ENCODE assay signal across 9 cellular contexts in genomic region chr3:47283596-47284364, GRCh38. TPM values are rescaled to one million over a fixed set of nuclear protein-coding genes. Genes with fewer than 3 reads are reported as not detected.
DNase-seq lines count a peak whose midpoint lies in the region; ATAC-seq, FAIRE-seq and TF ChIP-seq lines count a peak whose summit lies in the region.
"Had no signal": no experiment of that assay in that cellular context is flagged by ENCODE, and none has a peak within 500 bp of the region (broad histone marks: within the 10 kb centered on the region; RNA-seq: fewer than 3 reads in every experiment).

No MANE protein-coding gene starts in this region.

- peaks cover 20% of the 10 kb centered on the region for H3K23me2 ChIP-seq in H9 (ENCODE audit: insufficient read length, low read depth, low read length, poor library complexity, severe bottlenecking)

- H3K27me3 ChIP-seq in ACC112 (ENCODE audit: insufficient read depth, low read length): no peaks in the 10 kb centered on the region
- H3K27me3 ChIP-seq in H9 (ENCODE audit: insufficient read depth, low read length): no peaks in the 10 kb centered on the region
- no peaks in the 10 kb centered on the region for H3K27me3 ChIP-seq in endothelial cell of umbilical vein (ENCODE audit: control insufficient read depth in 2 of 2, insufficient read depth in 2 of 2, low read length in 2 of 2)
- H3K27me3 ChIP-seq in upper lobe of right lung: no peaks in the 10 kb centered on the region

- no peak overlapping the region for H3T11ph ChIP-seq in H9 (ENCODE audit: low read length)

- CTCF ChIA-PET in endothelial cell of umbilical vein (lab: Charles Lee): interaction anchor here (1.1 to 1.6 kb wide), 3 partner anchors 8 to 119 kb away, joined by 3 to 9 read pairs (median 8); no protein-coding TSS in a partner anchor

- peaks cover 0 to 2% of the 10 kb centered on the region in 2 experiments; a peak in 1 of 5 replicates for H3K9me3 Mint-ChIP-seq in H9
- no peaks in the 10 kb centered on the region for H3K9me3 Mint-ChIP-seq in naive thymus-derived CD8-positive, alpha-beta T cell

- H3K9me1 ChIP-seq in endothelial cell of umbilical vein (replicated peaks; ENCODE audit: control insufficient read depth, extremely low read depth, insufficient read depth, low read length): no peaks in the 10 kb centered on the region

- H3K4me1 ChIP-seq in ACC112 (ENCODE audit: control insufficient read depth, insufficient read depth, low read length, unreplicated experiment) (peaks cover 9% of the 10 kb centered on the region), H9 (ENCODE audit: insufficient read depth, low read length) (no peaks in the 10 kb centered on the region), endothelial cell of umbilical vein (ENCODE audit: control insufficient read depth, extremely low read depth, insufficient read depth, low read length) (peaks cover 7% of the 10 kb centered on the region), upper lobe of right lung (peaks cover 23% of the 10 kb centered on the region)

- H4K20me1 ChIP-seq in H9 (ENCODE audit: control insufficient read depth, insufficient read depth, insufficient read length) (no peaks in the 10 kb centered on the region), endothelial cell of umbilical vein (replicated peaks; ENCODE audit: control insufficient read depth, extremely low read depth, insufficient read depth, low read length) (no peaks in the 10 kb centered on the region)

- H3K36me3 Mint-ChIP-seq in H9 (ENCODE audit: insufficient read depth in 1 of 3, low read depth in 3 of 3): peaks cover 9 to 31% (median 13%) of the 10 kb centered on the region in 3 experiments; a peak in 6 of 7 replicates
- H3K36me3 Mint-ChIP-seq in naive thymus-derived CD8-positive, alpha-beta T cell: peaks cover 0 to 18% (median 0%) of the 10 kb centered on the region in 3 donors

- peaks cover 13 to 14% of the 10 kb centered on the region in 2 experiments; a peak in 3 of 4 replicates for H3K4me1 Mint-ChIP-seq in H9
- H3K4me1 Mint-ChIP-seq in naive thymus-derived CD8-positive, alpha-beta T cell: peaks cover 27 to 61% (median 53%) of the 10 kb centered on the region in 4 donors

- peaks cover 4% of the 10 kb centered on the region for H3K79me1 ChIP-seq in H9 (ENCODE audit: insufficient read depth, low read depth, low read length, poor library complexity, severe bottlenecking)

- H3K14ac ChIP-seq in H9 (ENCODE audit: insufficient read depth, low read length): no peak overlapping the region

- WGBS in H9 (ENCODE audit: extremely low coverage, insufficient read length, low lambda C conversion rate): no CpG with 5 or more reads among the region's 12 CpGs

- no peak overlapping the region for H2BK12ac ChIP-seq in H9 (ENCODE audit: insufficient read length, low read depth, low read length)

- no peak overlapping the region for H2BK15ac ChIP-seq in H9 (ENCODE audit: low read depth, low read length)

- H3K4me3 ChIP-seq in ACC112 (ENCODE audit: low read depth, low read length) (peak overlapping the region; percentile 87), endothelial cell of umbilical vein (replicated peaks in 1 of 3; ENCODE audit: insufficient read depth in 1 of 3, low read depth in 1 of 3, low read length in 3 of 3) (peak overlapping the region; percentile 63 to 93 (median 82)), upper lobe of right lung (peak overlapping the region; percentile 81)

- H3K9me3 ChIP-seq in H9 (ENCODE audit: control insufficient read depth, low read depth, low read length) (no peaks in the 10 kb centered on the region), endothelial cell of umbilical vein (replicated peaks; ENCODE audit: control insufficient read depth, insufficient read depth, low read length) (no peaks in the 10 kb centered on the region), upper lobe of right lung (no peaks in the 10 kb centered on the region)

- BruUV-seq in endothelial cell of umbilical vein (replicated peaks; lab: Mats Ljungman, UMichigan): TSS peak; percentile 46

- H3K9ac ChIP-seq in H9 (ENCODE audit: extremely low read depth, insufficient read length, low read length): peak overlapping the region; percentile 83
- H3K9ac ChIP-seq in endothelial cell of umbilical vein (replicated peaks; ENCODE audit: extremely low read depth, insufficient read depth, low read length): peak overlapping the region; percentile 81

- H3K27ac ChIP-seq in ACC112 (ENCODE audit: low read depth, low read length) (no peak overlapping the region), H9 (ENCODE audit: insufficient read length, low read depth, low read length) (no peak overlapping the region), endothelial cell of umbilical vein (ENCODE audit: insufficient read depth, low read depth, low read length) (peak overlapping the region; percentile 80), upper lobe of right lung (peak overlapping the region; percentile 96)

- H3K23ac ChIP-seq in H9 (ENCODE audit: insufficient read length, low read depth, low read length): no peak overlapping the region

- H3K79me2 ChIP-seq in ACC112 (ENCODE audit: control insufficient read depth, insufficient read depth, low read length, unreplicated experiment) (peaks cover 40% of the 10 kb centered on the region), H9 (ENCODE audit: insufficient read depth, low read length) (peaks cover 6% of the 10 kb centered on the region; the same call in 1 of the 2 replicates), endothelial cell of umbilical vein (ENCODE audit: control insufficient read depth, insufficient read depth, low read length) (peaks cover 68% of the 10 kb centered on the region)

- no peak overlapping the region for H2BK5ac ChIP-seq in H9 (ENCODE audit: insufficient read length, low read length)

- POLR2A ChIA-PET in endothelial cell of umbilical vein (lab: Charles Lee): no interaction called here
- POLR2A ChIA-PET in naive thymus-derived CD8-positive, alpha-beta T cell (lab: Charles Lee): interaction anchor here (0.7 to 3.5 kb wide), 5 partner anchors 22 to 1318 kb away, joined by 3 to 13 read pairs (median 3); partner anchors contain the start of gene SETD2

- intact Hi-C loops in endothelial cell of umbilical vein (cut with micrococcal nuclease): loop anchor here (2.0 to 5.0 kb wide), 2 partner anchors 33 to 99 kb away; partner anchors contain the start of gene PTPN23
- intact Hi-C loops in upper lobe of right lung (cut with DNase I): no loop called here

- no peak overlapping the region for H2BK120ac ChIP-seq in H9 (ENCODE audit: low read depth, low read length, poor library complexity, severe bottlenecking)

- H3K36me3 ChIP-seq in ACC112 (ENCODE audit: insufficient read depth, low read length) (no peaks in the 10 kb centered on the region), endothelial cell of umbilical vein (ENCODE audit: control insufficient read depth in 2 of 2, extremely low read depth in 1 of 2, insufficient read depth in 2 of 2, low read length in 2 of 2) (no peaks in the 10 kb centered on the region), upper lobe of right lung (peaks cover 15% of the 10 kb centered on the region)

- DNase-seq in H9 (peak; percentile 62), endothelial cell of umbilical vein (ENCODE audit: low read depth, low spot score) (no peak), upper lobe of right lung (no peak), putamen (ENCODE audit: low spot score) (no peak)
- peak; percentile 4 to 26 for DNase-seq in activated CD4-positive, alpha-beta T cell treated with anti-CD3 and anti-CD28 coated beads for 4 hours
- peak in 1 of 10 donors; percentile 18 for DNase-seq in naive thymus-derived CD8-positive, alpha-beta T cell
- DNase-seq: left cardiac atrium had no signal

- no peak overlapping the region for H4K5ac ChIP-seq in H9 (ENCODE audit: insufficient read length, low read depth, low read length)

- TF ChIP-seq CTCF in H9 (conservative IDR thresholded peaks at IDR 0.05): no peak
- no peak for TF ChIP-seq CTCF in endothelial cell of umbilical vein (IDR thresholded peaks at IDR 0.05; ENCODE audit: extremely low read depth in 1 of 2, insufficient read depth in 1 of 2, low read depth in 1 of 2, low read length in 2 of 2)
- TF ChIP-seq CTCF in upper lobe of right lung (IDR thresholded peaks at IDR 0.05): no peak

- TF ChIP-seq POLR2A in endothelial cell of umbilical vein (IDR thresholded peaks at IDR 0.05; ENCODE audit: low read depth, low read length): no peak

- FAIRE-seq in endothelial cell of umbilical vein (lab: Jason Lieb, UNC): peak; percentile 50

- peak overlapping the region; percentile 92 for H3K4me2 ChIP-seq in H9 (ENCODE audit: insufficient read depth, insufficient read length, low read length)
- peak overlapping the region; percentile 63 for H3K4me2 ChIP-seq in endothelial cell of umbilical vein (ENCODE audit: insufficient read depth, low read length)

- H3K27me3 Mint-ChIP-seq in H9 (ENCODE audit: low read depth): no peaks in the 10 kb centered on the region
- peaks cover 0 to 3% (median 0%) of the 10 kb centered on the region in 5 donors for H3K27me3 Mint-ChIP-seq in naive thymus-derived CD8-positive, alpha-beta T cell

- ATAC-seq in naive thymus-derived CD8-positive, alpha-beta T cell: no peak
- no peak for ATAC-seq in upper lobe of right lung
- no peak for ATAC-seq in GM19023 (IDR thresholded peaks at IDR 0.05; ENCODE audit: unreplicated experiment)

- no peak overlapping the region for H3K18ac ChIP-seq in H9 (ENCODE audit: insufficient read length, low read depth, low read length)

- H3K4me3 Mint-ChIP-seq in H9: peak overlapping the region; percentile 99 to 100
- peak overlapping the region; percentile 91 to 100 (median 98) for H3K4me3 Mint-ChIP-seq in naive thymus-derived CD8-positive, alpha-beta T cell

- dilution Hi-C loops in endothelial cell of umbilical vein (cut with MboI; ENCODE audit: extremely low pct_ligation_motif_present, low sequenced_read_pairs): no loop called here

- H3K56ac ChIP-seq in H9 (ENCODE audit: insufficient read length, low read depth, low read length): no peak overlapping the region

- H2BK20ac ChIP-seq in H9 (ENCODE audit: low read depth, low read length, poor library complexity, severe bottlenecking): no peak overlapping the region

- H4K8ac ChIP-seq in H9 (replicated peaks; ENCODE audit: insufficient read length, low read depth, low read length): no peak overlapping the region

- no peak overlapping the region for H3K4ac ChIP-seq in H9 (ENCODE audit: low read depth, low read length)

- H2AFZ ChIP-seq in ACC112 (ENCODE audit: low read length, unreplicated experiment) (peak overlapping the region; percentile 79), H9 (ENCODE audit: low read length) (no peak overlapping the region), endothelial cell of umbilical vein (ENCODE audit: low read depth, low read length) (peak overlapping the region; percentile 92)

- H2AK5ac ChIP-seq in H9 (ENCODE audit: insufficient read length, low read length): no peak overlapping the region

- peak overlapping the region; percentile 76 to 100 (median 98); a peak in 6 of 7 replicates for H3K27ac Mint-ChIP-seq in H9
- H3K27ac Mint-ChIP-seq in naive thymus-derived CD8-positive, alpha-beta T cell: peak overlapping the region; percentile 99 to 100 (median 99)

- no peak overlapping the region for H4K91ac ChIP-seq in H9 (ENCODE audit: insufficient read length, low read depth, low read length)

RNA-seq across cellular contexts. Expression of gene KLHL18, which starts 1.0 kb away (rescaled TPM):
- total RNA-seq in H9 (2021) (49.3 and 55.3 TPM in 2 replicates), endothelial cell of umbilical vein (43.4 and 47.2 TPM in 2 replicates), upper lobe of right lung (23.5 TPM)
- 51.6 and 58.1 TPM in 2 replicates for polyA plus RNA-seq in endothelial cell of umbilical vein
- 55.4 and 68.7 TPM in 2 replicates for polyA plus RNA-seq in endothelial cell of umbilical vein (2011; cell fraction: cytosol; rRNA removed)
- 45.1 and 57.4 TPM in 2 replicates for polyA plus RNA-seq in endothelial cell of umbilical vein (2011; cell fraction: nucleus; rRNA removed)
- polyA plus RNA-seq in endothelial cell of umbilical vein (2012): 45.3 and 46.5 TPM in 2 replicates
- polyA minus RNA-seq in endothelial cell of umbilical vein: 60.1 and 65.6 TPM in 2 replicates
- 14.2 TPM for polyA minus RNA-seq in endothelial cell of umbilical vein (2011; cell fraction: cytosol; rRNA and poly(A)+ RNA removed)
- polyA minus RNA-seq in endothelial cell of umbilical vein (2011; cell fraction: nucleus; rRNA and poly(A)+ RNA removed): 22.0 and 22.6 TPM in 2 replicates
- 10 to 100 TPM; 20.8 to 21.9 TPM for total RNA-seq in naive thymus-derived CD8-positive, alpha-beta T cell
- 10 to 100 TPM; 13.4 to 18.2 (median 16.4) TPM for polyA plus RNA-seq in naive thymus-derived CD8-positive, alpha-beta T cell

RNA-seq across cellular contexts. Expression of gene KIF9, which starts 1.2 kb away (rescaled TPM):
- total RNA-seq in H9 (2021) (8.4 and 11.8 TPM in 2 replicates), endothelial cell of umbilical vein (20.7 and 22.4 TPM in 2 replicates), upper lobe of right lung (6.9 TPM)
- polyA plus RNA-seq in endothelial cell of umbilical vein: 16.9 and 20.5 TPM in 2 replicates
- 19.8 and 23.8 TPM in 2 replicates for polyA plus RNA-seq in endothelial cell of umbilical vein (2011; cell fraction: cytosol; rRNA removed)
- 12.5 and 14.3 TPM in 2 replicates for polyA plus RNA-seq in endothelial cell of umbilical vein (2011; cell fraction: nucleus; rRNA removed)
- polyA plus RNA-seq in endothelial cell of umbilical vein (2012): 17.8 and 19.2 TPM in 2 replicates
- polyA minus RNA-seq in endothelial cell of umbilical vein: 6.9 and 8.3 TPM in 2 replicates
- polyA minus RNA-seq in endothelial cell of umbilical vein (2011; cell fraction: cytosol; rRNA and poly(A)+ RNA removed): 3.8 TPM
- polyA minus RNA-seq in endothelial cell of umbilical vein (2011; cell fraction: nucleus; rRNA and poly(A)+ RNA removed): 18.0 TPM in 2 replicates
- 1 to 10 TPM; 2.5 to 2.9 TPM for total RNA-seq in naive thymus-derived CD8-positive, alpha-beta T cell
- 10 to 100 TPM in 1 of 3 donors, 1 to 10 TPM in 2; 3.7 to 10.2 (median 5.4) TPM for polyA plus RNA-seq in naive thymus-derived CD8-positive, alpha-beta T cell

Comparison
In these comparisons a context has a peak if more than half of its experiments do, and no peak if none do; other contexts are left out.
1. H3K27ac ChIP-seq: peak in endothelial cell of umbilical vein (single experiment) and upper lobe of right lung (single experiment); none in ACC112 (single experiment) and H9 (single experiment).
2. DNase-seq: peak in H9 (single experiment) and activated CD4-positive, alpha-beta T cell treated with anti-CD3 and anti-CD28 coated beads for 4 hours (2 of 2); none in endothelial cell of umbilical vein (single experiment), upper lobe of right lung (single experiment) and putamen (single experiment).
3. Peak in every context shown above with its lines, with median percentiles within 50 percentile points of each other: H3K4me3 ChIP-seq.